Comparison of ENCODE assay signal across 4 cellular contexts in genomic region chr9:109976328-109976702, GRCh38.
TF ChIP-seq lines count a peak whose summit lies in the region.

No MANE protein-coding gene starts in this region.

TF ChIP-seq in SK-N-SH treated with all-trans-retinoic acid at 6 μM for 48 hours, 23 proteins besides CTCF, POLR2A, EP300 and RAD21 (continued from another document):
- no peak for TF ChIP-seq PATZ1 (CRISPR knock-in tag; IDR thresholded peaks at IDR 0.05; ENCODE audit: borderline replicate concordance)
- TF ChIP-seq ZFP3 (CRISPR knock-in tag; IDR thresholded peaks at IDR 0.05): peak; percentile 95
- no peak for TF ChIP-seq RARB (CRISPR knock-in tag; IDR thresholded peaks at IDR 0.05)

TF ChIP-seq in SK-N-SH, 30 proteins besides CTCF, POLR2A, EP300 and RAD21:
- TF ChIP-seq ZBTB33 (IDR thresholded peaks at IDR 0.05; ENCODE audit: borderline replicate concordance, low read depth) (no peak), MXI1 (IDR thresholded peaks at IDR 0.05; ENCODE audit: low read depth, low read length) (no peak), TEAD4 (IDR thresholded peaks at IDR 0.05; ENCODE audit: borderline replicate concordance, insufficient read depth) (no peak), IRF3 (IDR thresholded peaks at IDR 0.05; ENCODE audit: low read depth, low read length) (no peak)

TF ChIP-seq in endothelial cell of umbilical vein, 7 proteins besides CTCF, POLR2A, EP300 and RAD21 (continued from another document):
- TF ChIP-seq JUN (IDR thresholded peaks at IDR 0.05; ENCODE audit: borderline replicate concordance, insufficient read depth, insufficient read length, low read depth): no peak

TF ChIP-seq in HEK293T, 16 proteins besides CTCF, POLR2A, EP300 and RAD21 (continued from another document):
- TF ChIP-seq TARDBP (IDR thresholded peaks at IDR 0.05): no peak
- TF ChIP-seq ELF4 (IDR thresholded peaks at IDR 0.05): no peak
- no peak for TF ChIP-seq L3MBTL2 (conservative IDR thresholded peaks at IDR 0.05)
- no peak for TF ChIP-seq SUZ12 (IDR thresholded peaks at IDR 0.05)
- no peak for TF ChIP-seq FOXA1 (IDR thresholded peaks at IDR 0.05)
- TF ChIP-seq SP1 (IDR thresholded peaks at IDR 0.05): no peak
- no peak for TF ChIP-seq BHLHE40 (IDR thresholded peaks at IDR 0.05; ENCODE audit: borderline replicate concordance)
- no peak for TF ChIP-seq ZNF384 (IDR thresholded peaks at IDR 0.05)
